10 cellular contexts compared by ENCODE assay signal in the genomic region with DNA sequence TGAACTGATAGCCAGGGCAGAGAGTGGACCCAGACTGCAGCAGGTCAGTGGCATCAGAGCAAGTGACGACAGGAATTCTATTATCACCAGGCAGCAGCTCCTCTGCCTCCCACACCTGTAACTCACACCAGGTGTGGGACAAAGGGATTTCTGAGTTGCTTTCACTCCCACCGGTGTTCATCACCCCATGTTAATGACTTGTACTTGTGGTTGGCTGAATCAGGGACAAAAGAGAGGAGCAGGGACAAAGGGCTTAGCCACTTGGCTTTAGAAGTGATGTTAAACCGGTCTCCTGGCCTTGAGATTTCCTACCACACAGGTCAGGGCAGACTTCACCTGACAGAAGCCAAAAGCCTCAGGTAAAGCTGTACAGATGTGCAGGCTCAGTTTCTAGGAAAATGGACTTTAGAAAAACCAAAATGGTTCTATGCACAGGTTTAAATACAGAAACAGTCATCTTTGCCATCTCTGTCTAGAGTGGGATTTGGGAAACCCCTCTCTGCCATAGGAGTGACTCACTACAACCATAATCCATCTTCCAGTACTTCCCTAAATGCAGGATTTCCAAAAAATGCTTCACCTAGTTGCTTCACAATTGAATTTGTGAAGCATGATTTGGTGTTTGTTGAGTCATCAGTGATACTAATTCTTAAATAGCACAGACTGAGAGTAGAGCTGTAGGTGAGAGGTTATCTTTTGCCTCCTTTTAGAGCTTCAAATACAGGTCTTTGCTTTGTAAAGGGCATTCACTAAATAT.
DNase-seq lines count a peak whose midpoint lies in the region; TF ChIP-seq lines count a peak whose summit lies in the region.
"Had no signal": no experiment of that assay in that cellular context is flagged by ENCODE, and none has a peak within 500 bp of the region (broad histone marks: within the 10 kb centered on the region; RNA-seq: fewer than 3 reads in every experiment).

No MANE protein-coding gene starts in this region.

- intact Hi-C loops in thyroid gland (cut with DNase I) = no loop called here

- no peaks in the 10 kb centered on the region for H3K9me2 ChIP-seq in hepatocyte (replicated peaks; ENCODE audit: insufficient read depth)

- H3K9me3 ChIP-seq in Peyer's patch = no peaks in the 10 kb centered on the region
- H3K9me3 ChIP-seq in thyroid gland = no peaks in the 10 kb centered on the region
- no peaks in the 10 kb centered on the region for H3K9me3 ChIP-seq in WERI-Rb-1 (ENCODE audit: severe bottlenecking)
- H3K9me3 ChIP-seq in hepatocyte (ENCODE audit: low read depth) = no peaks in the 10 kb centered on the region

- H3K4me2 ChIP-seq in hepatocyte = no peak overlapping the region

- H3K36me3 ChIP-seq in Peyer's patch = no peaks in the 10 kb centered on the region
- H3K36me3 ChIP-seq in thyroid gland = no peaks in the 10 kb centered on the region
- H3K36me3 ChIP-seq in WERI-Rb-1 = no peaks in the 10 kb centered on the region
- no peaks in the 10 kb centered on the region for H3K36me3 ChIP-seq in hepatocyte (replicated peaks; ENCODE audit: insufficient read depth, low read depth)

- TF ChIP-seq CTCF in Peyer's patch (IDR thresholded peaks at IDR 0.05) (no peak), fibroblast of pulmonary artery (IDR thresholded peaks at IDR 0.05; ENCODE audit: low read length, missing control alignments) (no peak), thyroid gland (IDR thresholded peaks at IDR 0.05) (no peak), WERI-Rb-1 (IDR thresholded peaks at IDR 0.05; ENCODE audit: low read depth, low read length) (no peak), hepatocyte (IDR thresholded peaks at IDR 0.05; ENCODE audit: poor library complexity) (no peak)

- no peak overlapping the region for H2AFZ ChIP-seq in hepatocyte

- peaks cover 4 to 38% (median 22%) of the 10 kb centered on the region in 4 donors for H3K4me1 ChIP-seq in Peyer's patch
- H3K4me1 ChIP-seq in thyroid gland = peaks cover 27 to 57% of the 10 kb centered on the region in 2 donors
- H3K4me1 ChIP-seq in hepatocyte (ENCODE audit: insufficient read depth) = peaks cover 12% of the 10 kb centered on the region

- 75 to 100% methylated on average over 2 to 3 of the region's 3 CpGs for WGBS in thyroid gland, 2 donors
- 64% methylated on average over 3 of the region's 3 CpGs for WGBS in hepatocyte (ENCODE audit: low lambda C conversion rate, missing lambda C conversion rate)

- H3K27me3 ChIP-seq in Peyer's patch = no peaks in the 10 kb centered on the region
- no peaks in the 10 kb centered on the region for H3K27me3 ChIP-seq in thyroid gland
- H3K27me3 ChIP-seq in WERI-Rb-1 (ENCODE audit: insufficient read depth, low read depth, severe bottlenecking) = no peaks in the 10 kb centered on the region
- H3K27me3 ChIP-seq in hepatocyte = no peaks in the 10 kb centered on the region

- no peaks in the 10 kb centered on the region for H4K20me1 ChIP-seq in hepatocyte (ENCODE audit: insufficient read depth, poor library complexity, severe bottlenecking)

- peak overlapping the region; percentile 79 to 91 (median 89) for H3K27ac ChIP-seq in Peyer's patch
- peak overlapping the region in 2 of 3 donors; percentile 84 to 89 for H3K27ac ChIP-seq in thyroid gland
- no peak overlapping the region for H3K27ac ChIP-seq in WERI-Rb-1
- H3K27ac ChIP-seq in hepatocyte = no peak overlapping the region

- H3K79me2 ChIP-seq in hepatocyte = no peaks in the 10 kb centered on the region

- peak; percentile 60 for DNase-seq in activated effector memory CD4-positive, alpha-beta T cell treated with anti-CD3 and anti-CD28 coated beads, Interleukin-2, amount 50 U/mL, for 16 hours
- DNase-seq in activated effector memory CD4-positive, alpha-beta T cell treated with Interleukin-2 at 50 U/mL for 16 hours = no peak
- DNase-seq in Peyer's patch (peak in 1 of 3 donors; percentile 34), fibroblast of pulmonary artery (ENCODE audit: low read depth) (peak; percentile 50), thyroid gland (no peak), WERI-Rb-1 (no peak), hepatocyte (ENCODE audit: low spot score) (no peak), NCI-H82 (lab: John Stamatoyannopoulos, UW) (no peak)
- DNase-seq: Kasumi-1, occipital lobe had no signal

- H3K4me3 ChIP-seq in Peyer's patch (no peak overlapping the region), fibroblast of pulmonary artery (replicated peaks; ENCODE audit: low read depth, low read length) (no peak overlapping the region), thyroid gland (replicated peaks in 1 of 3) (no peak overlapping the region), WERI-Rb-1 (ENCODE audit: low read depth, low read length) (no peak overlapping the region), hepatocyte (no peak overlapping the region)

- no peak for TF ChIP-seq POLR2A in Peyer's patch (IDR thresholded peaks at IDR 0.05)
- TF ChIP-seq POLR2A in thyroid gland (IDR thresholded peaks at IDR 0.05) = no peak

Comparison
In these comparisons a context has a peak if more than half of its experiments do, and no peak if none do; other contexts are left out.
1. DNase-seq: peak in activated effector memory CD4-positive, alpha-beta T cell treated with anti-CD3 and anti-CD28 coated beads, Interleukin-2, amount 50 U/mL, for 16 hours (single experiment) and fibroblast of pulmonary artery (single experiment); none in activated effector memory CD4-positive, alpha-beta T cell treated with Interleukin-2 at 50 U/mL for 16 hours (single experiment), thyroid gland (0 of 2), WERI-Rb-1 (single experiment), hepatocyte (single experiment) and NCI-H82 (single experiment).
2. H3K27ac ChIP-seq: peak in Peyer's patch (4 of 4) and thyroid gland (2 of 3); none in WERI-Rb-1 (single experiment) and hepatocyte (single experiment).